In the genomic region with DNA sequence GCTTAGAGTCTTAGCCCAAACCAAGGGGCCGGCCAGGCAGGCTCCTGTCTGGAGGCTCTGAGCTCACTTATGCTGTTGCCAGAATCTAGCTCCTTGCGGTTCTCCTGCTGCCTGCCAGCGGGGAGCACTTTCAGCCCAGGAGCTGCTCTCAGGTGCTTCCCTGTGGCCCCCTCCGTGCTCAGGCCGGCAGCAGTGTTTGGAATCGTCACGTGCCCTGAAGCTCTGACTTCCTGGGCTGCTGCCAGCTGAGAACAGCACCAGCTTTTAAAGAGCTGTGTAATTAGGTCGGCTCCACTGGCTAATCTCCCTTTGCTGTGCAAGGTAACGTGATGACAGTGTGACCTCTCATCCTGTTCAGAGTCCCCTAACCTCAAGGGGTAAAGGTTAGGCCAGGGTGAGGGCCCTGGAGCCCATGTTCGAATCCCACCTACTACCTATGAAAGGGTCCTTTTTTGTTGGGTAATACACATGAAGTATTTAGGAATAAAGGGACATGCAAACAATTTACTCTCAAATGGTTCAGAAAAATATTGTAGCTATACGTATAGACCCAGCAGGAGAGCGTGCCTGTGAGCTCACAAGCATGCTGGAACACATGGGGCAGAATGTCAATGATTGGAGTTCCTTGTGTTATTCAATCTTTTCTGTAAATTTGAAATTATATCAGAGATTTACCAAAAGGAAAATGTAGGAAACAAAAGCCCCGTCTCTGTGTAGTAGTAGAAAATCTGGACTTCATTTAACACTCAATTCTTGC, we compare ENCODE assay signal across 10 cellular contexts. TPM values are rescaled to one million over a fixed set of nuclear protein-coding genes. Genes with fewer than 3 reads are reported as not detected.
A peak's percentile ranks its signal among the peaks of the same experiment; 100 is the strongest.
DNase-seq lines count a peak whose midpoint lies in the region; ATAC-seq and TF ChIP-seq lines count a peak whose summit lies in the region.
"Had no signal": no experiment of that assay in that cellular context is flagged by ENCODE, and none has a peak within 500 bp of the region (broad histone marks: within the 10 kb centered on the region; RNA-seq: fewer than 3 reads in every experiment).

No MANE protein-coding gene starts in this region.

- no peak for TF ChIP-seq CTCF in activated CD8-positive, alpha-beta T cell treated with anti-CD3 and anti-CD28 coated beads for 36 hours (IDR thresholded peaks at IDR 0.05)
- TF ChIP-seq CTCF in body of pancreas (IDR thresholded peaks at IDR 0.05) (no peak), right lobe of liver (IDR thresholded peaks at IDR 0.05) (no peak)

- peaks cover 4% of the 10 kb centered on the region for H3K36me3 Mint-ChIP-seq in activated CD8-positive, alpha-beta T cell treated with anti-CD3 and anti-CD28 coated beads for 36 hours (ENCODE audit: low read depth)
- H3K36me3 Mint-ChIP-seq in activated CD8-positive, alpha-beta T cell treated with anti-CD3 and anti-CD28 coated beads, Interleukin-2, amount 10 ng/mL, durations not matched to agents 7 days and 5 days (ENCODE audit: low read depth) = peaks cover 26% of the 10 kb centered on the region

- peaks cover 47% of the 10 kb centered on the region for H3K4me1 Mint-ChIP-seq in activated CD8-positive, alpha-beta T cell treated with anti-CD3 and anti-CD28 coated beads for 36 hours (ENCODE audit: low read depth)
- H3K4me1 Mint-ChIP-seq in activated CD8-positive, alpha-beta T cell treated with anti-CD3 and anti-CD28 coated beads, Interleukin-2, amount 10 ng/mL, durations not matched to agents 7 days and 5 days (ENCODE audit: low read depth) = peaks cover 55% of the 10 kb centered on the region

- TF ChIP-seq POLR2A in body of pancreas (IDR thresholded peaks at IDR 0.05) (no peak), right lobe of liver (IDR thresholded peaks at IDR 0.05) (no peak)

- H3K9me3 ChIP-seq in body of pancreas (no peaks in the 10 kb centered on the region), right lobe of liver (no peaks in the 10 kb centered on the region)
- H3K9me3 ChIP-seq: tibial nerve had no signal

- intact Hi-C loops in activated CD8-positive, alpha-beta T cell treated with anti-CD3 and anti-CD28 coated beads for 36 hours (cut with micrococcal nuclease) = loop anchor here (1.0 kb wide), 1 partner anchor 15 kb away; no protein-coding TSS in a partner anchor
- intact Hi-C loops in body of pancreas (cut with DNase I) (no loop called here), right lobe of liver (cut with DNase I) (no loop called here)

- POLR2A ChIA-PET in activated CD8-positive, alpha-beta T cell treated with anti-CD3 and anti-CD28 coated beads for 36 hours (lab: Charles Lee) = interaction anchor here (1.1 to 1.3 kb wide), 2 partner anchors 10 to 15 kb away, joined by 3 to 6 read pairs; no protein-coding TSS in a partner anchor
- POLR2A ChIA-PET in activated CD8-positive, alpha-beta T cell treated with anti-CD3 and anti-CD28 coated beads, Interleukin-2, amount 10 ng/mL, durations not matched to agents 7 days and 5 days (lab: Charles Lee) = no interaction called here

- no peak overlapping the region for H3K4me3 Mint-ChIP-seq in activated CD8-positive, alpha-beta T cell treated with anti-CD3 and anti-CD28 coated beads for 36 hours
- H3K4me3 Mint-ChIP-seq in activated CD8-positive, alpha-beta T cell treated with anti-CD3 and anti-CD28 coated beads, Interleukin-2, amount 10 ng/mL, durations not matched to agents 7 days and 5 days = no peak overlapping the region
- H3K4me3 Mint-ChIP-seq: CD8-positive, alpha-beta memory T cell had no signal

- H3K36me3 ChIP-seq in body of pancreas (replicated peaks in 1 of 2; ENCODE audit: insufficient read depth in 1 of 2, low read depth in 2 of 2) (peaks cover 0 to 3% of the 10 kb centered on the region in 2 donors), right lobe of liver (peaks cover 0 to 2% (median 0%) of the 10 kb centered on the region in 4 donors)

- 29 to 59% methylated on average over 5 to 13 of the region's 13 CpGs for WGBS in body of pancreas, 2 donors
- 40% methylated on average over 6 of the region's 13 CpGs for WGBS in right lobe of liver (ENCODE audit: insufficient coverage, low coverage, low lambda C conversion rate, missing lambda C conversion rate)

- H3K4me3 ChIP-seq in body of pancreas = no peak overlapping the region
- no peak overlapping the region for H3K4me3 ChIP-seq in right lobe of liver
- H3K4me3 ChIP-seq: tibial nerve had no signal

- H3K27me3 Mint-ChIP-seq in activated CD8-positive, alpha-beta T cell treated with anti-CD3 and anti-CD28 coated beads for 36 hours = no peaks in the 10 kb centered on the region
- no peaks in the 10 kb centered on the region for H3K27me3 Mint-ChIP-seq in activated CD8-positive, alpha-beta T cell treated with anti-CD3 and anti-CD28 coated beads, Interleukin-2, amount 10 ng/mL, durations not matched to agents 7 days and 5 days (ENCODE audit: low read depth)

- CTCF ChIA-PET in activated CD8-positive, alpha-beta T cell treated with anti-CD3 and anti-CD28 coated beads for 36 hours (lab: Charles Lee) = interaction anchor here (1.0 to 1.5 kb wide), 5 partner anchors 11 to 28 kb away, joined by 3 to 8 read pairs (median 4); partner anchors contain the start of gene ZNF862
- CTCF ChIA-PET in activated CD8-positive, alpha-beta T cell treated with anti-CD3 and anti-CD28 coated beads, Interleukin-2, amount 10 ng/mL, durations not matched to agents 7 days and 5 days (lab: Charles Lee) = interaction anchor here (0.9 to 1.5 kb wide), 5 partner anchors 10 to 28 kb away, joined by 3 to 6 read pairs (median 4); no protein-coding TSS in a partner anchor

- H3K27me3 ChIP-seq in body of pancreas = no peaks in the 10 kb centered on the region
- H3K27me3 ChIP-seq in right lobe of liver = no peaks in the 10 kb centered on the region
- H3K27me3 ChIP-seq: tibial nerve had no signal

- no peak overlapping the region for H3K27ac Mint-ChIP-seq in activated CD8-positive, alpha-beta T cell treated with anti-CD3 and anti-CD28 coated beads for 36 hours
- no peak overlapping the region for H3K27ac Mint-ChIP-seq in activated CD8-positive, alpha-beta T cell treated with anti-CD3 and anti-CD28 coated beads, Interleukin-2, amount 10 ng/mL, durations not matched to agents 7 days and 5 days

- DNase-seq in activated CD8-positive, alpha-beta T cell treated with anti-CD3 and anti-CD28 coated beads for 36 hours = peak; percentile 36
- DNase-seq in activated CD8-positive, alpha-beta T cell treated with anti-CD3 and anti-CD28 coated beads, Interleukin-2, amount 10 ng/mL, durations not matched to agents 7 days and 5 days = no peak
- DNase-seq in NCI-H2227 treated with DMSO at 0.1 percent for 48 hours (lab: John Stamatoyannopoulos, UW) (peak; percentile 84), body of pancreas (peak; percentile 79 to 92 (median 89)), right lobe of liver (peak; percentile 63 to 91 (median 90)), activated gamma-delta T cell treated with Interleukin-2 at 50 U/mL for 16 hours (no peak)

- H3K27ac ChIP-seq in body of pancreas (peak overlapping the region in 3 of 4 donors; percentile 38 to 70 (median 52)), right lobe of liver (no peak overlapping the region)

- ATAC-seq in activated CD8-positive, alpha-beta T cell treated with anti-CD3 and anti-CD28 coated beads for 36 hours = peak; percentile 43
- no peak for ATAC-seq in activated CD8-positive, alpha-beta T cell treated with anti-CD3 and anti-CD28 coated beads, Interleukin-2, amount 10 ng/mL, durations not matched to agents 7 days and 5 days
- ATAC-seq in body of pancreas (peak; percentile 90), right lobe of liver (peak; percentile 81 to 96 (median 84)), HG03460 (IDR thresholded peaks at IDR 0.05; ENCODE audit: unreplicated experiment) (no peak), GM18858 (IDR thresholded peaks at IDR 0.05; ENCODE audit: unreplicated experiment) (no peak)

- peaks cover 19% of the 10 kb centered on the region for H3K4me1 ChIP-seq in body of pancreas
- H3K4me1 ChIP-seq in right lobe of liver = peaks cover 0 to 11% (median 3%) of the 10 kb centered on the region in 4 donors

- H3K9me3 Mint-ChIP-seq in activated CD8-positive, alpha-beta T cell treated with anti-CD3 and anti-CD28 coated beads for 36 hours = no peaks in the 10 kb centered on the region
- no peaks in the 10 kb centered on the region for H3K9me3 Mint-ChIP-seq in activated CD8-positive, alpha-beta T cell treated with anti-CD3 and anti-CD28 coated beads, Interleukin-2, amount 10 ng/mL, durations not matched to agents 7 days and 5 days (ENCODE audit: insufficient read depth)
- H3K9me3 Mint-ChIP-seq: CD8-positive, alpha-beta memory T cell had no signal

RNA-seq across cellular contexts. Expression of gene ZNF862, which starts 16.6 kb away (rescaled TPM):
- total RNA-seq in activated CD8-positive, alpha-beta T cell treated with anti-CD3 and anti-CD28 coated beads for 36 hours = 10 to 100 TPM; 11.0 to 12.4 TPM
- 10 to 100 TPM; 21.5 to 24.9 TPM for total RNA-seq in activated CD8-positive, alpha-beta T cell treated with anti-CD3 and anti-CD28 coated beads, Interleukin-2, amount 10 ng/mL, durations not matched to agents 7 days and 5 days
- 10 to 100 TPM; 10.9 to 18.8 TPM for total RNA-seq in body of pancreas
- total RNA-seq in right lobe of liver = 10 to 100 TPM in 2 of 6 experiments, 1 to 10 TPM in 4; 2.5 to 11.3 (median 7.1) TPM

RNA-seq across cellular contexts. Expression of gene ATP6V0E2, which starts 19.0 kb away (rescaled TPM):
- 10 to 100 TPM; 46.3 to 46.7 TPM for total RNA-seq in activated CD8-positive, alpha-beta T cell treated with anti-CD3 and anti-CD28 coated beads for 36 hours
- 10 to 100 TPM; 92.9 to 99.6 TPM for total RNA-seq in activated CD8-positive, alpha-beta T cell treated with anti-CD3 and anti-CD28 coated beads, Interleukin-2, amount 10 ng/mL, durations not matched to agents 7 days and 5 days
- total RNA-seq in body of pancreas (10 to 100 TPM; 24.1 TPM), right lobe of liver (10 to 100 TPM; 33.8 to 95.1 (median 70.9) TPM)

Comparison
In these comparisons a context has a peak if more than half of its experiments do, and no peak if none do; other contexts are left out.
1. ATAC-seq: peak in activated CD8-positive, alpha-beta T cell treated with anti-CD3 and anti-CD28 coated beads for 36 hours (single experiment), body of pancreas (single experiment) and right lobe of liver (4 of 4); none in activated CD8-positive, alpha-beta T cell treated with anti-CD3 and anti-CD28 coated beads, Interleukin-2, amount 10 ng/mL, durations not matched to agents 7 days and 5 days (single experiment), HG03460 (single experiment) and GM18858 (single experiment).
2. DNase-seq: peak in activated CD8-positive, alpha-beta T cell treated with anti-CD3 and anti-CD28 coated beads for 36 hours (single experiment), NCI-H2227 treated with DMSO at 0.1 percent for 48 hours (single experiment), body of pancreas (4 of 4) and right lobe of liver (3 of 3); none in activated CD8-positive, alpha-beta T cell treated with anti-CD3 and anti-CD28 coated beads, Interleukin-2, amount 10 ng/mL, durations not matched to agents 7 days and 5 days (single experiment) and activated gamma-delta T cell treated with Interleukin-2 at 50 U/mL for 16 hours (single experiment).
3. H3K27ac ChIP-seq: peak in body of pancreas (3 of 4); none in right lobe of liver (0 of 3).